In the genomic region with DNA sequence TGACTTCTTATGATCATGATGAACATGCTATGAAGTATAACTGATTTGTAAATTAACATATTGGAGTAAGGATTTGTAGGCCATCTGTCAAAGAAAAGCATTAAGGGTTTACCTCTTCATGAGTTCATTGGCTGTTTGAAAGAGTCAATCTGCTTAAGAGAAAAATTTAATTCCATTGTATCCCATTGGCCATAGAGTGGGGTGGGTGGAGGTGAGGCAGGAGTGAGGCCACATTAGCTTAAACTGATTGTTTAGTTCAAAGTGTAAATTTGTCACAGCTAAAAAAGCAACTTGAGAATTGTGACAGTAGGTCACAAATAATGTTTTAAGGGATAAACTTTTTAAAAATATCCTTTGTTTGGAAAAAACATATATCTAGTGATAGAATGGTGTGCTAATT, we compare ENCODE assay signal across 28 cellular contexts.
"Had no signal": no experiment of that assay in that cellular context is flagged by ENCODE, and none has a peak within 500 bp of the region (broad histone marks: within the 10 kb centered on the region; RNA-seq: fewer than 3 reads in every experiment).

No MANE protein-coding gene starts in this region.

- H3K27me3 Mint-ChIP-seq: naive thymus-derived CD8-positive, alpha-beta T cell; stimulated activated naive B cell treated with anti-CD40 and anti-IgM and Interleukin-4, amounts not matched to agents 10 μg/mL and 1 μg/mL and 100 μg/mL, for 72 hours; stimulated activated naive CD8-positive, alpha-beta T cell treated with anti-CD3 and anti-CD28 coated beads, Interleukin-15, Interleukin-2, amounts not matched to agents 100 ng/mL and 50 ng/mL, for 24 hours had no signal

- H3K4me1 Mint-ChIP-seq: nephron; neural crest cell; stimulated activated naive B cell treated with anti-CD40 and anti-IgM and Interleukin-4, amounts not matched to agents 10 μg/mL and 1 μg/mL and 100 μg/mL, for 72 hours had no signal

- H3K27ac ChIP-seq: left lung, lower lobe of right lung, pancreas, prostate gland, skin epidermis, suprapubic skin, thoracic aorta, tibial artery, upper lobe of right lung had no signal

- H3K27ac Mint-ChIP-seq: immature natural killer cell; naive thymus-derived CD8-positive, alpha-beta T cell; nephron; stimulated activated naive B cell treated with anti-CD40 and anti-IgM and Interleukin-4, amounts not matched to agents 10 μg/mL and 1 μg/mL and 100 μg/mL, for 72 hours; stimulated activated naive CD8-positive, alpha-beta T cell treated with anti-CD3 and anti-CD28 coated beads, Interleukin-15, Interleukin-2, amounts not matched to agents 100 ng/mL and 50 ng/mL, for 24 hours had no signal

- H3K36me3 ChIP-seq: prostate gland had no signal

- H3K27me3 ChIP-seq: left lung, pancreas, suprapubic skin, tibial artery, upper lobe of right lung had no signal

- H3K4me1 ChIP-seq: left lung, lower lobe of right lung, pancreas, prostate gland, suprapubic skin, tibial artery, upper lobe of right lung had no signal

- H3K4me3 ChIP-seq: left lung, lower lobe of right lung, pancreas, prostate gland, skin epidermis, suprapubic skin, thoracic aorta, tibial artery, upper lobe of right lung had no signal

- H3K4me3 Mint-ChIP-seq: immature natural killer cell; naive thymus-derived CD8-positive, alpha-beta T cell; nephron; neural crest cell; stimulated activated naive B cell treated with anti-CD40 and anti-IgM and Interleukin-4, amounts not matched to agents 10 μg/mL and 1 μg/mL and 100 μg/mL, for 72 hours; stimulated activated naive CD8-positive, alpha-beta T cell treated with anti-CD3 and anti-CD28 coated beads, Interleukin-15, Interleukin-2, amounts not matched to agents 100 ng/mL and 50 ng/mL, for 24 hours had no signal

- DNase-seq: immature natural killer cell; kidney; left colon; left lung; lower lobe of right lung; mammary epithelial cell; mesenchymal stem cell; naive thymus-derived CD8-positive, alpha-beta T cell; nucleus accumbens; pancreas; posterior cingulate gyrus; retina; right cardiac atrium; stimulated activated CD4-positive, alpha-beta T cell treated with anti-CD3 and anti-CD28 coated beads, Interleukin-12 subunit alpha, Interleukin-12 subunit beta, amount 100 ng/mL, for 4 hours; stimulated activated CD4-positive, alpha-beta T cell treated with anti-CD3 and anti-CD28 coated beads, Interleukin-15, amount 100 ng/mL, for 24 hours; stimulated activated CD4-positive, alpha-beta T cell treated with anti-CD3 and anti-CD28 coated beads, Interleukin-2, amount 100 ng/mL, for 24 hours; stimulated activated CD4-positive, alpha-beta T cell treated with anti-CD3 and anti-CD28 coated beads, Interleukin-4, amount 100 ng/mL, for 1 hour; stimulated activated naive B cell treated with anti-CD40 and anti-IgM and Interleukin-4, amounts not matched to agents 10 μg/mL and 1 μg/mL and 100 μg/mL, for 72 hours; tibial artery; trophoblast cell; upper lobe of right lung had no signal

- H3K9me3 Mint-ChIP-seq: immature natural killer cell; naive thymus-derived CD8-positive, alpha-beta T cell; nephron; neural crest cell; stimulated activated naive B cell treated with anti-CD40 and anti-IgM and Interleukin-4, amounts not matched to agents 10 μg/mL and 1 μg/mL and 100 μg/mL, for 72 hours; stimulated activated naive CD8-positive, alpha-beta T cell treated with anti-CD3 and anti-CD28 coated beads, Interleukin-15, Interleukin-2, amounts not matched to agents 100 ng/mL and 50 ng/mL, for 24 hours had no signal

- H3K9me3 ChIP-seq: left lung, lower lobe of right lung, pancreas, prostate gland, suprapubic skin, thoracic aorta, tibial artery, upper lobe of right lung had no signal
